ENCODE assay signal across 28 cellular contexts in genomic region chr10:70495691-70496261, GRCh38. TPM values are rescaled to one million over a fixed set of nuclear protein-coding genes. Genes with fewer than 3 reads are reported as not detected.
DNase-seq lines count a peak whose midpoint lies in the region; ATAC-seq and TF ChIP-seq lines count a peak whose summit lies in the region.
"Had no signal": no experiment of that assay in that cellular context is flagged by ENCODE, and none has a peak within 500 bp of the region (broad histone marks: within the 10 kb centered on the region; RNA-seq: fewer than 3 reads in every experiment).

No MANE protein-coding gene starts in this region.

- no CpG with 5 or more reads among the region's 4 CpGs for WGBS in trophoblast cell (ENCODE audit: extremely low coverage, insufficient coverage, insufficient read length)
- 80 to 96% methylated on average over 4 of the region's 4 CpGs for WGBS in sigmoid colon, 2 donors

- H2BK12ac ChIP-seq in trophoblast cell (ENCODE audit: low read length): no peak overlapping the region

- H4K20me1 ChIP-seq in OCI-LY3 (ENCODE audit: insufficient read depth, low read length): no peaks in the 10 kb centered on the region

- TF ChIP-seq POLR2A in sigmoid colon (IDR thresholded peaks at IDR 0.05): no peak

- no peak overlapping the region for H2BK120ac ChIP-seq in trophoblast cell (ENCODE audit: insufficient read depth, low read length, poor library complexity)

- H2AK5ac ChIP-seq in trophoblast cell (ENCODE audit: low read length): no peak overlapping the region

- H3K9me3 ChIP-seq in CD4-positive, CD25-positive, alpha-beta regulatory T cell (ENCODE audit: control insufficient read depth in 2 of 2, low read length in 2 of 2): no peaks in the 10 kb centered on the region
- H3K9me3 ChIP-seq in OCI-LY3 (ENCODE audit: insufficient read depth, low read length) (no peaks in the 10 kb centered on the region), trophoblast cell (ENCODE audit: insufficient read depth, low read depth, low read length) (no peaks in the 10 kb centered on the region), sigmoid colon (no peaks in the 10 kb centered on the region)
- H3K9me3 ChIP-seq: ascending aorta, left lung, pancreas had no signal

- H3K23ac ChIP-seq in trophoblast cell (ENCODE audit: low read length): no peak overlapping the region

- no peaks in the 10 kb centered on the region for H3K4me1 ChIP-seq in CD4-positive, CD25-positive, alpha-beta regulatory T cell (ENCODE audit: control insufficient read depth, insufficient read depth, low read length, poor library complexity, severe bottlenecking)
- H3K4me1 ChIP-seq in OCI-LY3 (ENCODE audit: low read length) (peaks cover 71% of the 10 kb centered on the region), trophoblast cell (ENCODE audit: control insufficient read depth in 1 of 2, insufficient read depth in 2 of 2, low read length in 2 of 2) (peaks cover 0 to 3% of the 10 kb centered on the region in 2 experiments), sigmoid colon (peaks cover 0 to 68% (median 40%) of the 10 kb centered on the region in 4 donors)
- H3K4me1 ChIP-seq: pancreas had no signal

- peaks cover 59% of the 10 kb centered on the region for H3K79me2 ChIP-seq in OCI-LY3 (ENCODE audit: low read length)
- H3K79me2 ChIP-seq in trophoblast cell (ENCODE audit: control insufficient read depth, insufficient read depth, low read length, poor library complexity): no peaks in the 10 kb centered on the region

- TF ChIP-seq EP300 in sigmoid colon (IDR thresholded peaks at IDR 0.05): no peak

- peaks cover 0 to 8% (median 2%) of the 10 kb centered on the region in 4 donors for H3K4me1 Mint-ChIP-seq in CD4-positive, CD25-positive, alpha-beta regulatory T cell
- H3K4me1 Mint-ChIP-seq in natural killer cell: peaks cover 39 to 53% of the 10 kb centered on the region in 2 donors
- H3K4me1 Mint-ChIP-seq in activated T-helper 2 cell treated with anti-CD3 and anti-CD28 coated beads, Interferon-gamma antibody, Interleukin-2, Interleukin-4, amounts not matched to agents 10 μg/mL and 5 μg/mL and 100 μg/mL, durations not matched to agents 14 hours and 24 hours and 36 hours (ENCODE audit: low read depth): peaks cover 29% of the 10 kb centered on the region

- no peak overlapping the region for H3K4me3 ChIP-seq in CD4-positive, CD25-positive, alpha-beta regulatory T cell (ENCODE audit: low read depth, low read length)
- H3K4me3 ChIP-seq in OCI-LY3 (ENCODE audit: low read length): peak overlapping the region; percentile 74; the same call in 1 of the 2 replicates
- no peak overlapping the region for H3K4me3 ChIP-seq in dorsolateral prefrontal cortex
- H3K4me3 ChIP-seq in trophoblast cell (ENCODE audit: low read depth, low read length): no peak overlapping the region
- H3K4me3 ChIP-seq in sigmoid colon: no peak overlapping the region
- H3K4me3 ChIP-seq: ascending aorta, cardiac muscle cell, left lung, pancreas, smooth muscle cell had no signal

- peak overlapping the region; percentile 55; the same call in 1 of the 2 replicates for H3K9ac ChIP-seq in OCI-LY3 (ENCODE audit: low read length)
- H3K9ac ChIP-seq in trophoblast cell (ENCODE audit: low read length): no peak overlapping the region

- peaks cover 13% of the 10 kb centered on the region for H3K27me3 Mint-ChIP-seq in CD4-positive, CD25-positive, alpha-beta regulatory T cell
- no peaks in the 10 kb centered on the region for H3K27me3 Mint-ChIP-seq in natural killer cell (ENCODE audit: low read depth in 2 of 2)
- H3K27me3 Mint-ChIP-seq in activated T-helper 2 cell treated with anti-CD3 and anti-CD28 coated beads, Interferon-gamma antibody, Interleukin-2, Interleukin-4, amounts not matched to agents 10 μg/mL and 5 μg/mL and 100 μg/mL, durations not matched to agents 14 hours and 24 hours and 36 hours (ENCODE audit: low read depth): peaks cover 6% of the 10 kb centered on the region
- H3K27me3 Mint-ChIP-seq: CD4-positive, alpha-beta T cell had no signal

- H4K91ac ChIP-seq in trophoblast cell (ENCODE audit: low read depth, low read length): no peak overlapping the region

- H3K27me3 ChIP-seq in CD4-positive, CD25-positive, alpha-beta regulatory T cell (ENCODE audit: control insufficient read depth, insufficient read depth, low read length): peaks cover 3% of the 10 kb centered on the region
- H3K27me3 ChIP-seq in OCI-LY3 (ENCODE audit: low read depth, low read length) (no peaks in the 10 kb centered on the region), dorsolateral prefrontal cortex (no peaks in the 10 kb centered on the region), trophoblast cell (ENCODE audit: insufficient read depth, low read length) (no peaks in the 10 kb centered on the region), sigmoid colon (no peaks in the 10 kb centered on the region)
- H3K27me3 ChIP-seq: ascending aorta, cardiac muscle cell, left lung, pancreas had no signal

- no peak overlapping the region for H3K4me3 Mint-ChIP-seq in CD4-positive, CD25-positive, alpha-beta regulatory T cell
- no peak overlapping the region for H3K4me3 Mint-ChIP-seq in natural killer cell
- H3K4me3 Mint-ChIP-seq in activated T-helper 2 cell treated with anti-CD3 and anti-CD28 coated beads, Interferon-gamma antibody, Interleukin-2, Interleukin-4, amounts not matched to agents 10 μg/mL and 5 μg/mL and 100 μg/mL, durations not matched to agents 14 hours and 24 hours and 36 hours (ENCODE audit: low read depth): no peak overlapping the region
- H3K4me3 Mint-ChIP-seq: activated T-helper 17 cell treated with anti-CD3 and anti-CD28 coated beads, Interleukin-2, amount 50 U/mL, for 72 hours had no signal

- H3K9me3 Mint-ChIP-seq in CD4-positive, CD25-positive, alpha-beta regulatory T cell: no peaks in the 10 kb centered on the region
- no peaks in the 10 kb centered on the region for H3K9me3 Mint-ChIP-seq in natural killer cell
- H3K9me3 Mint-ChIP-seq in activated T-helper 2 cell treated with anti-CD3 and anti-CD28 coated beads, Interferon-gamma antibody, Interleukin-2, Interleukin-4, amounts not matched to agents 10 μg/mL and 5 μg/mL and 100 μg/mL, durations not matched to agents 14 hours and 24 hours and 36 hours: no peaks in the 10 kb centered on the region
- H3K9me3 Mint-ChIP-seq: activated naive CD4-positive, alpha-beta T cell treated with anti-CD3 and anti-CD28 coated beads, Interleukin-2, amount 50 U/mL, for 72 hours; activated T-helper 17 cell treated with anti-CD3 and anti-CD28 coated beads, Interleukin-2, amount 50 U/mL, for 72 hours; CD4-positive, alpha-beta T cell; naive thymus-derived CD8-positive, alpha-beta T cell had no signal

- no peak overlapping the region for H3K18ac ChIP-seq in trophoblast cell (ENCODE audit: low read length)

- intact Hi-C loops in dorsolateral prefrontal cortex (cut with DNase I) (no loop called here), natural killer cell (cut with micrococcal nuclease) (no loop called here), sigmoid colon (cut with DNase I) (no loop called here)
- intact Hi-C loops in activated T-helper 2 cell treated with anti-CD3 and anti-CD28 coated beads, Interferon-gamma antibody, Interleukin-2, Interleukin-4, amounts not matched to agents 10 μg/mL and 5 μg/mL and 100 μg/mL, durations not matched to agents 14 hours and 24 hours and 36 hours (cut with micrococcal nuclease): loop anchor here (2.0 kb wide), 1 partner anchor 17 kb away; the partner anchor contains the start of gene PALD1

- H3K79me1 ChIP-seq in trophoblast cell (ENCODE audit: low read length): no peaks in the 10 kb centered on the region

- no peak for ATAC-seq in CD4-positive, CD25-positive, alpha-beta regulatory T cell (ENCODE audit: low read depth in 2 of 2)
- no peak for ATAC-seq in natural killer cell
- no peak for ATAC-seq in HG02759 (IDR thresholded peaks at IDR 0.05; ENCODE audit: unreplicated experiment)
- ATAC-seq: activated CD4-positive, CD25-positive, alpha-beta regulatory T cell treated with anti-CD3 and anti-CD28 coated beads, Interleukin-2, amount 50 U/mL, for 24 hours had no signal

- H3K36me3 ChIP-seq in CD4-positive, CD25-positive, alpha-beta regulatory T cell (ENCODE audit: control insufficient read depth, insufficient read depth, low read length): no peaks in the 10 kb centered on the region
- H3K36me3 ChIP-seq in OCI-LY3 (replicated peaks; ENCODE audit: low read depth, low read length) (no peaks in the 10 kb centered on the region), trophoblast cell (ENCODE audit: control insufficient read depth in 1 of 2, insufficient read depth in 2 of 2, low read length in 2 of 2) (no peaks in the 10 kb centered on the region), sigmoid colon (no peaks in the 10 kb centered on the region)
- H3K36me3 ChIP-seq: ascending aorta, cardiac muscle cell, left lung, pancreas had no signal

- H3K14ac ChIP-seq in trophoblast cell (ENCODE audit: low read length): no peak overlapping the region

- H3K4me2 ChIP-seq in OCI-LY3 (ENCODE audit: low read length): peak overlapping the region; percentile 99
- H3K4me2 ChIP-seq in trophoblast cell (ENCODE audit: low read length): no peak overlapping the region
- H3K4me2 ChIP-seq: smooth muscle cell had no signal

- H4K8ac ChIP-seq in trophoblast cell (ENCODE audit: low read depth, low read length): no peak overlapping the region

- H3K4ac ChIP-seq in trophoblast cell (ENCODE audit: low read depth, low read length): no peak overlapping the region

- no peak overlapping the region for H3K27ac ChIP-seq in CD4-positive, CD25-positive, alpha-beta regulatory T cell (ENCODE audit: insufficient read depth, low read length, poor library complexity, severe bottlenecking)
- H3K27ac ChIP-seq in OCI-LY3 (ENCODE audit: low read length): peak overlapping the region; percentile 99
- peak overlapping the region in 48 of 59 donors; percentile 3 to 78 (median 62) for H3K27ac ChIP-seq in dorsolateral prefrontal cortex
- no peak overlapping the region for H3K27ac ChIP-seq in trophoblast cell (ENCODE audit: low read depth, low read length)
- H3K27ac ChIP-seq in sigmoid colon: peak overlapping the region in 1 of 4 donors; percentile 84
- H3K27ac ChIP-seq: cardiac muscle cell, pancreas had no signal

- H4K12ac ChIP-seq in trophoblast cell (ENCODE audit: low read depth, low read length): no peak overlapping the region

- no peak overlapping the region for H2AFZ ChIP-seq in OCI-LY3 (ENCODE audit: low read depth, low read length)
- no peak overlapping the region for H2AFZ ChIP-seq in trophoblast cell (ENCODE audit: insufficient read depth, low read length, poor library complexity)

- H3K27ac Mint-ChIP-seq in CD4-positive, CD25-positive, alpha-beta regulatory T cell: peak overlapping the region in 2 of 3 donors; percentile 1 to 16
- no peak overlapping the region for H3K27ac Mint-ChIP-seq in natural killer cell
- no peak overlapping the region for H3K27ac Mint-ChIP-seq in activated T-helper 2 cell treated with anti-CD3 and anti-CD28 coated beads, Interferon-gamma antibody, Interleukin-2, Interleukin-4, amounts not matched to agents 10 μg/mL and 5 μg/mL and 100 μg/mL, durations not matched to agents 14 hours and 24 hours and 36 hours
- H3K27ac Mint-ChIP-seq: activated naive CD4-positive, alpha-beta T cell treated with anti-CD3 and anti-CD28 coated beads, Interleukin-2, amount 50 U/mL, for 72 hours; activated T-helper 17 cell treated with anti-CD3 and anti-CD28 coated beads, Interleukin-2, amount 50 U/mL, for 72 hours; CD4-positive, alpha-beta T cell had no signal

- H3K36me3 Mint-ChIP-seq in CD4-positive, CD25-positive, alpha-beta regulatory T cell: peaks cover 3% of the 10 kb centered on the region
- no peaks in the 10 kb centered on the region for H3K36me3 Mint-ChIP-seq in natural killer cell
- no peaks in the 10 kb centered on the region for H3K36me3 Mint-ChIP-seq in activated T-helper 2 cell treated with anti-CD3 and anti-CD28 coated beads, Interferon-gamma antibody, Interleukin-2, Interleukin-4, amounts not matched to agents 10 μg/mL and 5 μg/mL and 100 μg/mL, durations not matched to agents 14 hours and 24 hours and 36 hours (ENCODE audit: low read depth)
- H3K36me3 Mint-ChIP-seq: activated naive CD4-positive, alpha-beta T cell treated with anti-CD3 and anti-CD28 coated beads, Interleukin-2, amount 50 U/mL, for 72 hours; naive thymus-derived CD8-positive, alpha-beta T cell had no signal

- no peak for DNase-seq in CD4-positive, CD25-positive, alpha-beta regulatory T cell
- no peak for DNase-seq in dorsolateral prefrontal cortex
- peak; percentile 57 to 72 for DNase-seq in trophoblast cell
- DNase-seq in natural killer cell: no peak
- no peak for DNase-seq in sigmoid colon
- DNase-seq in activated T-helper 2 cell treated with anti-CD3 and anti-CD28 coated beads, Interferon-gamma antibody, Interleukin-2, Interleukin-4, amounts not matched to agents 10 μg/mL and 5 μg/mL and 100 μg/mL, durations not matched to agents 14 hours and 24 hours and 36 hours (ENCODE audit: low spot score): no peak
- DNase-seq: CD4-positive, alpha-beta T cell; H7; left lung; midbrain; NCI-H1105 treated with DMSO at 0.1 percent for 48 hours; NCI-H2081; NCI-H2227 treated with DMSO at 0.1 percent for 48 hours; NCI-H69 had no signal

- no peak for TF ChIP-seq CTCF in OCI-LY3 (IDR thresholded peaks at IDR 0.05; ENCODE audit: low read depth, low read length)
- no peak for TF ChIP-seq CTCF in dorsolateral prefrontal cortex (IDR thresholded peaks at IDR 0.05 in 54 of 56, conservative IDR thresholded peaks at IDR 0.05 in 2 of 56; ENCODE audit: low read depth in 1 of 56, partially characterized antibody in 56 of 56)
- TF ChIP-seq CTCF in natural killer cell (IDR thresholded peaks at IDR 0.05): no peak
- TF ChIP-seq CTCF in sigmoid colon (IDR thresholded peaks at IDR 0.05): no peak

- H2BK5ac ChIP-seq in trophoblast cell (ENCODE audit: low read depth, low read length, poor library complexity): no peak overlapping the region

RNA-seq across cellular contexts. Expression of gene PALD1, which starts 17.2 kb away (rescaled TPM):
- not detected for total RNA-seq in CD4-positive, CD25-positive, alpha-beta regulatory T cell
- not detected for polyA plus RNA-seq in CD4-positive, CD25-positive, alpha-beta regulatory T cell
- total RNA-seq in dorsolateral prefrontal cortex (10 to 100 TPM in 105 of 120 experiments, 1 to 10 TPM in 15; 7.2 to 25.7 (median 13.2) TPM), natural killer cell (under 1 TPM in 1 of 3 donors, not detected in 2; 0.21 TPM), sigmoid colon (10 to 100 TPM; 13.9 to 33.8 (median 18.8) TPM)
- polyA plus RNA-seq in trophoblast cell (2013): 0.01 and 0.04 TPM in 2 replicates
- polyA plus RNA-seq in sigmoid colon: 1 to 10 TPM; 1.8 to 6.2 (median 1.8) TPM
- 2.1 and 2.3 TPM in 2 replicates for total RNA-seq in activated T-helper 2 cell treated with anti-CD3 and anti-CD28 coated beads, Interferon-gamma antibody, Interleukin-2, Interleukin-4, amounts not matched to agents 10 μg/mL and 5 μg/mL and 100 μg/mL, durations not matched to agents 14 hours and 24 hours and 36 hours
- total RNA-seq: naive thymus-derived CD8-positive, alpha-beta T cell had no signal

RNA-seq across cellular contexts. Expression of gene NODAL, which starts 54.3 kb away (rescaled TPM):
- total RNA-seq in CD4-positive, CD25-positive, alpha-beta regulatory T cell: not detected
- under 1 TPM in 3 of 4 donors, not detected in 1; 0.09 to 0.22 (median 0.17) TPM for polyA plus RNA-seq in CD4-positive, CD25-positive, alpha-beta regulatory T cell
- total RNA-seq in dorsolateral prefrontal cortex (1 to 10 TPM in 2 of 120 experiments, under 1 TPM in 19, not detected in 99; 0.23 to 1.2 (median 0.43) TPM), natural killer cell (not detected), sigmoid colon (not detected)
- polyA plus RNA-seq in trophoblast cell (2013): 0.15 and 0.26 TPM in 2 replicates
- polyA plus RNA-seq in sigmoid colon: not detected
- not detected in 2 replicates for total RNA-seq in activated T-helper 2 cell treated with anti-CD3 and anti-CD28 coated beads, Interferon-gamma antibody, Interleukin-2, Interleukin-4, amounts not matched to agents 10 μg/mL and 5 μg/mL and 100 μg/mL, durations not matched to agents 14 hours and 24 hours and 36 hours
- total RNA-seq: activated naive CD4-positive, alpha-beta T cell treated with anti-CD3 and anti-CD28 coated beads, Interleukin-2, amount 50 U/mL, for 72 hours; activated T-helper 17 cell treated with anti-CD3 and anti-CD28 coated beads, Interleukin-2, amount 50 U/mL, for 72 hours; ascending aorta; CD4-positive, alpha-beta T cell; dermis microvascular lymphatic vessel endothelial cell; left lung; MCF 10A; naive thymus-derived CD8-positive, alpha-beta T cell; pancreas; smooth muscle cell; subcutaneous adipose tissue; ureter had no signal
- polyA plus RNA-seq: naive thymus-derived CD8-positive, alpha-beta T cell; pancreas had no signal

Comparison
In these comparisons a context has a peak if more than half of its experiments do, and no peak if none do; other contexts are left out.
1. DNase-seq: peak in trophoblast cell (2 of 2); none in CD4-positive, CD25-positive, alpha-beta regulatory T cell (0 of 3), dorsolateral prefrontal cortex (0 of 10), natural killer cell (single experiment), sigmoid colon (single experiment) and activated T-helper 2 cell treated with anti-CD3 and anti-CD28 coated beads, Interferon-gamma antibody, Interleukin-2, Interleukin-4, amounts not matched to agents 10 μg/mL and 5 μg/mL and 100 μg/mL, durations not matched to agents 14 hours and 24 hours and 36 hours (single experiment).
2. H3K27ac ChIP-seq: peak in OCI-LY3 (single experiment) and dorsolateral prefrontal cortex (48 of 59); none in CD4-positive, CD25-positive, alpha-beta regulatory T cell (single experiment) and trophoblast cell (single experiment).
3. H3K27ac Mint-ChIP-seq: peak in CD4-positive, CD25-positive, alpha-beta regulatory T cell (2 of 3); none in natural killer cell (0 of 2) and activated T-helper 2 cell treated with anti-CD3 and anti-CD28 coated beads, Interferon-gamma antibody, Interleukin-2, Interleukin-4, amounts not matched to agents 10 μg/mL and 5 μg/mL and 100 μg/mL, durations not matched to agents 14 hours and 24 hours and 36 hours (single experiment).